Comparison of ENCODE assay signal across 10 cellular contexts in the genomic region with DNA sequence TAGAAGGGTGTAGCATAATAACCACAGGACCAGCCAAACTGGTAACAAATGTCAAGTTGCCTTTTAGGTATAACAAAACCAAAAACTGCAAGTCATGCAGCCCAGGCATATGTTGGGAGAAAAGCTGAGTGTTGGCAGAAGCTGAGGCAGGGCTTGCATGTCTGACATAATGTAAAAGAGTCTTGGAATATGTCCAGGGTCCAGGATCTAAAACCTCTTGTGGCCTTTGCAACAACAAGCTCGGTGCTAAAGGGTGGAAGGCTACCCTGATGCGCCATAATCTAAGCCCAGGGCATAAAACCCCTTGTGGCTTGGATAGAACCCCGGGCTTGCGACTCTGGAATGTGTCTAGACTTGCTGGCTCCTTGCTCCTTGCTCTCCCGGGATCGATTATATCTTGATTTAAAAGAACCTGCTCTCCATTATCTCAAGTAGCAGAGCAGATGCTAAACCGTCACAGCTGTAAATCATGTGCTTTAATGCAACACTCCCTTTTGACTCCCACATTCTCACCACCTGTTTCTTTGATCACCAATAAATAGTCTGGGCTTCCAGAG.
DNase-seq lines count a peak whose midpoint lies in the region; ATAC-seq and TF ChIP-seq lines count a peak whose summit lies in the region.
"Had no signal": no experiment of that assay in that cellular context is flagged by ENCODE, and none has a peak within 500 bp of the region (broad histone marks: within the 10 kb centered on the region; RNA-seq: fewer than 3 reads in every experiment).

No MANE protein-coding gene starts in this region.

- peaks cover 17% of the 10 kb centered on the region for H3K4me1 Mint-ChIP-seq in nephron
- H3K4me1 Mint-ChIP-seq in stimulated activated effector memory CD8-positive, alpha-beta T cell treated with anti-CD3 and anti-CD28 coated beads, Interleukin-12 subunit alpha, Interleukin-12 subunit beta, amount 100 ng/mL, for 72 hours = no peaks in the 10 kb centered on the region

- in situ Hi-C loops in astrocyte of the cerebellum (cut with HindIII; ENCODE audit: low sequenced_read_pairs) = no loop called here

- H3K9me3 Mint-ChIP-seq in nephron = no peaks in the 10 kb centered on the region
- H3K9me3 Mint-ChIP-seq in stimulated activated effector memory CD8-positive, alpha-beta T cell treated with anti-CD3 and anti-CD28 coated beads, Interleukin-12 subunit alpha, Interleukin-12 subunit beta, amount 100 ng/mL, for 72 hours = no peaks in the 10 kb centered on the region

- H3K36me3 Mint-ChIP-seq in nephron (ENCODE audit: low read depth) = no peaks in the 10 kb centered on the region
- H3K36me3 Mint-ChIP-seq in stimulated activated effector memory CD8-positive, alpha-beta T cell treated with anti-CD3 and anti-CD28 coated beads, Interleukin-12 subunit alpha, Interleukin-12 subunit beta, amount 100 ng/mL, for 72 hours = no peaks in the 10 kb centered on the region

- no peak for TF ChIP-seq CTCF in astrocyte of the cerebellum (IDR thresholded peaks at IDR 0.05; ENCODE audit: low read depth, low read length, missing control alignments)
- no peak for TF ChIP-seq CTCF in nephron (IDR thresholded peaks at IDR 0.05; ENCODE audit: unreplicated experiment in 3 of 3)

- ATAC-seq in stimulated activated effector memory CD8-positive, alpha-beta T cell treated with anti-CD3 and anti-CD28 coated beads, Interleukin-12 subunit alpha, Interleukin-12 subunit beta, amount 100 ng/mL, for 72 hours = no peak
- ATAC-seq in GM19455 (IDR thresholded peaks at IDR 0.05; ENCODE audit: unreplicated experiment) = no peak

- H3K4me3 ChIP-seq in astrocyte of the cerebellum (ENCODE audit: low read depth, low read length) = no peak overlapping the region

- peaks cover 8% of the 10 kb centered on the region for H3K27me3 Mint-ChIP-seq in nephron (ENCODE audit: low read depth)

- peak overlapping the region in 2 of 3 experiments; percentile 8 to 17 for H3K4me3 Mint-ChIP-seq in nephron
- no peak overlapping the region for H3K4me3 Mint-ChIP-seq in stimulated activated effector memory CD8-positive, alpha-beta T cell treated with anti-CD3 and anti-CD28 coated beads, Interleukin-12 subunit alpha, Interleukin-12 subunit beta, amount 100 ng/mL, for 72 hours

- peak overlapping the region; percentile 63 to 92 (median 76) for H3K27ac Mint-ChIP-seq in nephron
- no peak overlapping the region for H3K27ac Mint-ChIP-seq in stimulated activated effector memory CD8-positive, alpha-beta T cell treated with anti-CD3 and anti-CD28 coated beads, Interleukin-12 subunit alpha, Interleukin-12 subunit beta, amount 100 ng/mL, for 72 hours

- peak; percentile 88 for DNase-seq in DMS79 treated with DMSO at 0.1 percent for 48 hours (lab: John Stamatoyannopoulos, UW)
- peak; percentile 28 for DNase-seq in NCI-H187 treated with DMSO at 0.1 percent for 48 hours (lab: John Stamatoyannopoulos, UW)
- peak; percentile 16 for DNase-seq in astrocyte of the cerebellum (ENCODE audit: low read depth)
- DNase-seq in NOMO-1 (lab: John Stamatoyannopoulos, UW; ENCODE audit: unreplicated experiment in 2 of 2) = no peak
- DNase-seq in stimulated activated effector memory CD8-positive, alpha-beta T cell treated with anti-CD3 and anti-CD28 coated beads, Interleukin-12 subunit alpha, Interleukin-12 subunit beta, amount 100 ng/mL, for 72 hours (ENCODE audit: low spot score in 2 of 2) = no peak
- no peak for DNase-seq in activated T-cell treated with anti-CD3 and anti-CD28 coated beads, Interleukin-2, amount 50 U/mL, for 48 hours
- DNase-seq: activated CD4-positive, alpha-beta T cell treated with anti-CD3 and anti-CD28 coated beads, Interleukin-2, amount 50 U/mL, for 1 hour; GF-D8 had no signal

Comparison
In these comparisons a context has a peak if more than half of its experiments do, and no peak if none do; other contexts are left out.
1. DNase-seq: peak in DMS79 treated with DMSO at 0.1 percent for 48 hours (single experiment), NCI-H187 treated with DMSO at 0.1 percent for 48 hours (single experiment) and astrocyte of the cerebellum (single experiment); none in NOMO-1 (0 of 2), stimulated activated effector memory CD8-positive, alpha-beta T cell treated with anti-CD3 and anti-CD28 coated beads, Interleukin-12 subunit alpha, Interleukin-12 subunit beta, amount 100 ng/mL, for 72 hours (0 of 2) and activated T-cell treated with anti-CD3 and anti-CD28 coated beads, Interleukin-2, amount 50 U/mL, for 48 hours (0 of 2).